In the genomic region with DNA sequence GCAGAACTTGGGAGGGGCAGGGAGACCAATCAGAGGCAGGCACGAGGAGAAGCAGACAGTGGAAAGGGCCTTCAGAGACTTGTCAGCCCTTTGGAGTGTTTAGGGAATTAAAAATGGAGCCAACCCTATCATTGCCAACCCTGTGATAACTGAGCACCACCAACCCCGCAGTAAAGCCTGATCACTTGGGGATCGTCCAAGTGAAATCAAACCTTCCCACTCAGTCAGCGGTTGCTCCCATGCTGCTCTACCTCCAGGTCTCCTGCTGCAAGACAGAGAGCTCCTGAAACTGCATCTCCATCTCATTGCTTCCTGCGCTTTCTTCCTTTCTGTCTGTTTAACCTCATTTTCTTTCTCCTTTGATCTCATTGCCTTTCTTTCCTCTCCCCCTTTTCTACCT, we compare ENCODE assay signal across 32 cellular contexts. TPM values are rescaled to one million over a fixed set of nuclear protein-coding genes. Genes with fewer than 3 reads are reported as not detected.
"Had no signal": no experiment of that assay in that cellular context is flagged by ENCODE, and none has a peak within 500 bp of the region (broad histone marks: within the 10 kb centered on the region; RNA-seq: fewer than 3 reads in every experiment).

No MANE protein-coding gene starts in this region.

- H3K27me3 ChIP-seq: brain microvascular endothelial cell, cardiac muscle cell, SJCRH30 had no signal

- H3K4me1 ChIP-seq: SJCRH30 had no signal

- H3K4me3 ChIP-seq: cardiac muscle cell, PC-9, SJCRH30, SK-N-MC had no signal

- DNase-seq: activated CD4-positive, alpha-beta T cell treated with anti-CD3 and anti-CD28 coated beads, Interleukin-2, amount 10 ng/mL, durations not matched to agents 7 days and 5 days; activated CD4-positive, alpha-beta T cell treated with anti-CD3 and anti-CD28 coated beads, Interleukin-2, amount 50 U/mL, for 48 hours; activated CD8-positive, alpha-beta T cell treated with anti-CD3 and anti-CD28 coated beads, Interleukin-2, amount 10 ng/mL, durations not matched to agents 7 days and 5 days; activated gamma-delta T cell; activated naive CD4-positive, alpha-beta T cell treated with anti-CD3 and anti-CD28 coated beads for 36 hours; activated T-cell treated with anti-CD3 and anti-CD28 coated beads, Interleukin-2, amount 50 U/mL, for 24 hours; amniotic stem cell; aorta; brain microvascular endothelial cell; Kasumi-1; KG1; NCI-H1092 treated with DMSO at 0.1 percent for 48 hours; NCI-H1417; NCI-H146; NCI-H187; NCI-H2029 treated with DMSO at 0.1 percent for 48 hours; NCI-H2107; NCI-H2171; NCI-H510A; NCI-H526; NCI-H748 treated with DMSO at 0.1 percent for 48 hours; NK-92 treated with Interleukin-12 subunit alpha and Interleukin-12 subunit beta, amount 100 ng/mL, for 24 hours; PC-9; SHP77; SJCRH30 had no signal

- H2AFZ ChIP-seq: PC-9 had no signal

- H3K27ac ChIP-seq: brain microvascular endothelial cell, cardiac muscle cell, PC-9, SJCRH30, SK-N-MC had no signal

- ATAC-seq: activated CD8-positive, alpha-beta T cell treated with anti-CD3 and anti-CD28 coated beads, Interleukin-2, amount 10 ng/mL, durations not matched to agents 7 days and 5 days; activated naive CD4-positive, alpha-beta T cell treated with anti-CD3 and anti-CD28 coated beads, Interleukin-2, amount 50 U/mL, for 72 hours had no signal

- H3K36me3 ChIP-seq: brain microvascular endothelial cell, cardiac muscle cell, SJCRH30 had no signal

- H3K4me2 ChIP-seq: PC-9 had no signal

- H3K9me3 ChIP-seq: SJCRH30 had no signal

RNA-seq across cellular contexts. Expression of gene ACKR1, which starts 4.8 kb away (rescaled TPM):
- total RNA-seq: activated CD4-positive, alpha-beta T cell treated with anti-CD3 and anti-CD28 coated beads, Interleukin-2, amount 10 ng/mL, durations not matched to agents 7 days and 5 days; activated CD8-positive, alpha-beta T cell treated with anti-CD3 and anti-CD28 coated beads, Interleukin-2, amount 10 ng/mL, durations not matched to agents 7 days and 5 days; activated naive CD4-positive, alpha-beta T cell treated with anti-CD3 and anti-CD28 coated beads for 36 hours; activated naive CD4-positive, alpha-beta T cell treated with anti-CD3 and anti-CD28 coated beads, Interleukin-2, amount 50 U/mL, for 72 hours; activated T-helper 2 cell treated with anti-CD3 and anti-CD28 coated beads, Interferon-gamma antibody, Interleukin-2, Interleukin-4, amounts not matched to agents 10 μg/mL and 5 μg/mL and 100 μg/mL, durations not matched to agents 14 hours and 24 hours and 36 hours; OCI-LY7; PC-9; SJCRH30; T-helper 1 cell treated with Interleukin-12 subunit alpha and Interleukin-12 subunit beta and Interleukin-4 antibody, amounts not matched to agents 30 ng/mL and 1 ng/mL, for 36 hours; T-helper 2 cell treated with Interferon-gamma antibody and Interleukin-4, amounts not matched to agents 100 ng/mL and 5 ng/mL, for 36 hours had no signal

RNA-seq across cellular contexts. Expression of gene CADM3, which starts 28.5 kb away (rescaled TPM):
- total RNA-seq: activated CD4-positive, alpha-beta T cell treated with anti-CD3 and anti-CD28 coated beads, Interleukin-2, amount 10 ng/mL, durations not matched to agents 7 days and 5 days; activated CD8-positive, alpha-beta T cell treated with anti-CD3 and anti-CD28 coated beads, Interleukin-2, amount 10 ng/mL, durations not matched to agents 7 days and 5 days; activated naive CD4-positive, alpha-beta T cell treated with anti-CD3 and anti-CD28 coated beads for 36 hours; activated naive CD4-positive, alpha-beta T cell treated with anti-CD3 and anti-CD28 coated beads, Interleukin-2, amount 50 U/mL, for 72 hours; activated T-helper 2 cell treated with anti-CD3 and anti-CD28 coated beads, Interferon-gamma antibody, Interleukin-2, Interleukin-4, amounts not matched to agents 10 μg/mL and 5 μg/mL and 100 μg/mL, durations not matched to agents 14 hours and 24 hours and 36 hours; OCI-LY7; PC-9; SJCRH30; T-helper 1 cell treated with Interleukin-12 subunit alpha and Interleukin-12 subunit beta and Interleukin-4 antibody, amounts not matched to agents 30 ng/mL and 1 ng/mL, for 36 hours; T-helper 2 cell treated with Interferon-gamma antibody and Interleukin-4, amounts not matched to agents 100 ng/mL and 5 ng/mL, for 36 hours had no signal
